1 cellular context compared by ENCODE assay signal in the genomic region with DNA sequence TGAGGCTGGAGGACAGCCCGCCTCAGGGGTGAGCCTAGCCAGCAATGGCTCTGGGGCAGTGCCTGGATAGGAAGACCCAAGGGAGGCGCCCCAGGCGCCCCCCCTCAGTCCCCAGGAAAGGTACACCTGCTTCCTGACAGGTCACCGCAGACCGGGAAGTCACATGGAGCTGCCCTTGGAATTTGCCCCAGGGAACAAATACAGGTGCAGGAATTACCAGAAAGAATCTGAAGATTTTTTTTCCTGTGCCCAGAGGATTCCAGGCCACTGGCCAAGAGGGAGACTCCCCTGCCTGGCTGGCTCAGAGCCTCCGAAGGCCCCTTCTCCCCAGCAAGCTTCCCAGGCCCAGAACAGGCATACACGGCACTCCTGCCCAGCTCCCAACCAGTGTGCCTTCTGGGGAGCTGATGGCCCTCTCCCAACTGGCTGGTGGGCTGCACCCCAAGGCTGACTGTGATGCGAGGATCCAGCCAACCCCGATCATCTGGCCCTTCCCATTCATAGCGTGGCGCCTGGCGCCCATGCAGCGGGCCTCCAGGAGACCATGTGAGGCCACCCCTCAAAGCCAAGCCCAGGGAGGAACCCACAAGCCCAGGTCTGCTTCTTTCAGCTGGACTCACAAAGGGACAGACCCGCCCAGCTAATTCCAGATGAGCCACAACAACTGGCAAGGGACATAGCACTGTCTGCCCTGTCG.
TF ChIP-seq lines count a peak whose summit lies in the region.

No MANE protein-coding gene starts in this region.

TF ChIP-seq in HepG2, 621 proteins besides CTCF, POLR2A, EP300 and RAD21 (continued from another document):
- TF ChIP-seq, protein P1, sequence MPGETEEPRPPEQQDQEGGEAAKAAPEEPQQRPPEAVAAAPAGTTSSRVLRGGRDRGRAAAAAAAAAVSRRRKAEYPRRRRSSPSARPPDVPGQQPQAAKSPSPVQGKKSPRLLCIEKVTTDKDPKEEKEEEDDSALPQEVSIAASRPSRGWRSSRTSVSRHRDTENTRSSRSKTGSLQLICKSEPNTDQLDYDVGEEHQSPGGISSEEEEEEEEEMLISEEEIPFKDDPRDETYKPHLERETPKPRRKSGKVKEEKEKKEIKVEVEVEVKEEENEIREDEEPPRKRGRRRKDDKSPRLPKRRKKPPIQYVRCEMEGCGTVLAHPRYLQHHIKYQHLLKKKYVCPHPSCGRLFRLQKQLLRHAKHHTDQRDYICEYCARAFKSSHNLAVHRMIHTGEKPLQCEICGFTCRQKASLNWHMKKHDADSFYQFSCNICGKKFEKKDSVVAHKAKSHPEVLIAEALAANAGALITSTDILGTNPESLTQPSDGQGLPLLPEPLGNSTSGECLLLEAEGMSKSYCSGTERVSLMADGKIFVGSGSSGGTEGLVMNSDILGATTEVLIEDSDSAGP (CRISPR knock-in tag; IDR thresholded peaks at IDR 0.05; ENCODE audit: borderline replicate concordance) = 0 out of 2 replicates have a peak, but pooled peaks have one; percentile 38
